Comparison of ENCODE assay signal across 15 cellular contexts in genomic region chr13:70893832-70894231, GRCh38.
DNase-seq lines count a peak whose midpoint lies in the region; ATAC-seq and TF ChIP-seq lines count a peak whose summit lies in the region.
"Had no signal": no experiment of that assay in that cellular context is flagged by ENCODE, and none has a peak within 500 bp of the region (broad histone marks: within the 10 kb centered on the region; RNA-seq: fewer than 3 reads in every experiment).

No MANE protein-coding gene starts in this region.

- no peaks in the 10 kb centered on the region for H3K9me2 ChIP-seq in GM23338 (ENCODE audit: insufficient read depth)

- H3K4me3 Mint-ChIP-seq in GM23338 (no peak overlapping the region), WTC11 (no peak overlapping the region)
- H3K4me3 Mint-ChIP-seq: CD4-positive, alpha-beta memory T cell; type B pancreatic cell had no signal

- H4K20me1 ChIP-seq in GM23338 (replicated peaks; ENCODE audit: insufficient read depth): no peaks in the 10 kb centered on the region

- H3K27ac Mint-ChIP-seq in GM23338: no peak overlapping the region
- H3K27ac Mint-ChIP-seq in WTC11: no peak overlapping the region
- H3K27ac Mint-ChIP-seq: activated naive CD4-positive, alpha-beta T cell treated with anti-CD3 and anti-CD28 coated beads, Interleukin-2, amount 50 U/mL, for 72 hours; CD4-positive, alpha-beta memory T cell; type B pancreatic cell had no signal

- CTCF ChIA-PET in WTC11 (lab: Charles Lee): interaction anchor here (1.1 kb wide), 1 partner anchor 67 kb away, joined by 3 read pairs; no protein-coding TSS in a partner anchor

- ATAC-seq in GM23338 (peak; percentile 54), WTC11 (peak; percentile 89), GM19455 (IDR thresholded peaks at IDR 0.05; ENCODE audit: unreplicated experiment) (no peak), GM19324 (IDR thresholded peaks at IDR 0.05; ENCODE audit: low FRiP score, unreplicated experiment) (no peak)
- ATAC-seq: A549; activated naive CD4-positive, alpha-beta T cell treated with anti-CD3 and anti-CD28 coated beads, Interleukin-2, amount 50 U/mL, for 72 hours; left lung had no signal

- no peaks in the 10 kb centered on the region for H3K79me2 ChIP-seq in GM23338 (replicated peaks; ENCODE audit: insufficient read depth)

- no peaks in the 10 kb centered on the region for H3K27me3 ChIP-seq in GM23338 (ENCODE audit: insufficient read depth)
- H3K27me3 ChIP-seq: left lung had no signal

- DNase-seq in AML-193 (lab: John Stamatoyannopoulos, UW) (peak; percentile 96 to 97), GM23338 (ENCODE audit: low spot score) (peak; percentile 39), KBM-7 (peak; percentile 1), WTC11 (ENCODE audit: low spot score) (no peak), NCI-H345 treated with DMSO at 0.1 percent for 48 hours (lab: John Stamatoyannopoulos, UW; ENCODE audit: unreplicated experiment) (no peak)
- no peak for DNase-seq in activated naive CD4-positive, alpha-beta T cell treated with anti-CD3 and anti-CD28 coated beads, Interleukin-2, amount 50 U/mL, for 16 hours
- DNase-seq: CD4-positive, alpha-beta memory T cell; left lung; stimulated activated CD4-positive, alpha-beta T cell treated with anti-CD3 and anti-CD28 coated beads, Interleukin-1b, Interleukin-23, amount 100 ng/mL, for 48 hours had no signal

- no peak for TF ChIP-seq CTCF in GM23338 (conservative IDR thresholded peaks at IDR 0.05; ENCODE audit: low read depth in 2 of 2)
- no peak for TF ChIP-seq CTCF in WTC11 (IDR thresholded peaks at IDR 0.05)

- H3K27me3 Mint-ChIP-seq in GM23338 (ENCODE audit: insufficient read depth, low read depth, poor library complexity): no peaks in the 10 kb centered on the region
- no peaks in the 10 kb centered on the region for H3K27me3 Mint-ChIP-seq in WTC11 (ENCODE audit: low read depth)
- H3K27me3 Mint-ChIP-seq: CD4-positive, alpha-beta memory T cell; type B pancreatic cell had no signal

- H3K36me3 Mint-ChIP-seq in GM23338 (ENCODE audit: low read depth) (no peaks in the 10 kb centered on the region), WTC11 (no peaks in the 10 kb centered on the region)
- H3K36me3 Mint-ChIP-seq: activated naive CD4-positive, alpha-beta T cell treated with anti-CD3 and anti-CD28 coated beads, Interleukin-2, amount 50 U/mL, for 72 hours; CD4-positive, alpha-beta memory T cell; type B pancreatic cell had no signal

- peak overlapping the region; percentile 61 for H3K4me2 ChIP-seq in GM23338
- H3K4me2 ChIP-seq: A549 had no signal

- H3K27ac ChIP-seq in GM23338 (ENCODE audit: low read depth): peak overlapping the region; percentile 27; the same call in 1 of the 2 replicates
- H3K27ac ChIP-seq: A549, left lung, VCaP had no signal

- in situ Hi-C loops in KBM-7 (cut with MboI; ENCODE audit: low pct_unique_long_range_greater_than_20kb, low sequenced_read_pairs): no loop called here

- H3K36me3 ChIP-seq in GM23338 (ENCODE audit: insufficient read depth): no peaks in the 10 kb centered on the region
- H3K36me3 ChIP-seq: left lung had no signal

- H3F3A ChIP-seq in GM23338 (replicated peaks; ENCODE audit: low read depth): no peaks in the 10 kb centered on the region

- H3K4me3 ChIP-seq in GM23338: peak overlapping the region; percentile 18; the same call in 1 of the 2 replicates
- H3K4me3 ChIP-seq: A549, left lung had no signal

- peaks cover 12% of the 10 kb centered on the region for H3K4me1 Mint-ChIP-seq in GM23338
- H3K4me1 Mint-ChIP-seq in WTC11: peaks cover 15% of the 10 kb centered on the region
- H3K4me1 Mint-ChIP-seq: CD4-positive, alpha-beta memory T cell had no signal

- H3K9me3 Mint-ChIP-seq in GM23338: no peaks in the 10 kb centered on the region
- H3K9me3 Mint-ChIP-seq in WTC11: peaks cover 5% of the 10 kb centered on the region
- H3K9me3 Mint-ChIP-seq: type B pancreatic cell had no signal

- H2AFZ ChIP-seq in GM23338: no peak overlapping the region

- POLR2A ChIA-PET in WTC11 (lab: Charles Lee): no interaction called here

- H3K4me1 ChIP-seq in GM23338 (ENCODE audit: insufficient read depth): peaks cover 33% of the 10 kb centered on the region
- H3K4me1 ChIP-seq: A549 had no signal

TF ChIP-seq in GM23338, 12 proteins besides CTCF, POLR2A, EP300 and RAD21 (continues in another document):
- no peak for TF ChIP-seq STAT1 (IDR thresholded peaks at IDR 0.05; ENCODE audit: unreplicated experiment)
- no peak for TF ChIP-seq POLR2AphosphoS5 (IDR thresholded peaks at IDR 0.05; ENCODE audit: low read depth)
- TF ChIP-seq EZH2phosphoT487 (IDR thresholded peaks at IDR 0.05; ENCODE audit: unreplicated experiment): no peak
- peak; percentile 46; the same call in 1 of the 2 replicates for TF ChIP-seq NANOG (IDR thresholded peaks at IDR 0.05; ENCODE audit: borderline replicate concordance)
- no peak for TF ChIP-seq CREB1 (CRISPR knock-in tag; IDR thresholded peaks at IDR 0.05; ENCODE audit: low read depth)

TF ChIP-seq in WTC11, 78 proteins besides CTCF, POLR2A, EP300 and RAD21:
- TF ChIP-seq SP1 (CRISPR knock-in tag; conservative IDR thresholded peaks at IDR 0.05) (0 out of 2 replicates have a peak, but pooled peaks have one; percentile 13), ZNF671 (CRISPR knock-in tag; IDR thresholded peaks at IDR 0.05) (no peak), IRF2 (CRISPR knock-in tag; IDR thresholded peaks at IDR 0.05; ENCODE audit: borderline replicate concordance, low read depth) (no peak), ATF1 (CRISPR knock-in tag; IDR thresholded peaks at IDR 0.05) (no peak), GABPB1 (CRISPR knock-in tag; IDR thresholded peaks at IDR 0.05) (no peak)
- TF ChIP-seq, protein P1, sequence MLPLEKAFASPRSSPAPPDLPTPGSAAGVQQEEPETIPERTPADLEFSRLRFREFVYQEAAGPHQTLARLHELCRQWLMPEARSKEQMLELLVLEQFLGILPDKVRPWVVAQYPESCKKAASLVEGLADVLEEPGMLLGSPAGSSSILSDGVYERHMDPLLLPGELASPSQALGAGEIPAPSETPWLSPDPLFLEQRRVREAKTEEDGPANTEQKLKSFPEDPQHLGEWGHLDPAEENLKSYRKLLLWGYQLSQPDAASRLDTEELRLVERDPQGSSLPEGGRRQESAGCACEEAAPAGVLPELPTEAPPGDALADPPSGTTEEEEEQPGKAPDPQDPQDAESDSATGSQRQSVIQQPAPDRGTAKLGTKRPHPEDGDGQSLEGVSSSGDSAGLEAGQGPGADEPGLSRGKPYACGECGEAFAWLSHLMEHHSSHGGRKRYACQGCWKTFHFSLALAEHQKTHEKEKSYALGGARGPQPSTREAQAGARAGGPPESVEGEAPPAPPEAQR (CRISPR knock-in tag; IDR thresholded peaks at IDR 0.05): 0 out of 2 replicates have a peak, but pooled peaks have one; percentile 59
- TF ChIP-seq, protein P2, sequence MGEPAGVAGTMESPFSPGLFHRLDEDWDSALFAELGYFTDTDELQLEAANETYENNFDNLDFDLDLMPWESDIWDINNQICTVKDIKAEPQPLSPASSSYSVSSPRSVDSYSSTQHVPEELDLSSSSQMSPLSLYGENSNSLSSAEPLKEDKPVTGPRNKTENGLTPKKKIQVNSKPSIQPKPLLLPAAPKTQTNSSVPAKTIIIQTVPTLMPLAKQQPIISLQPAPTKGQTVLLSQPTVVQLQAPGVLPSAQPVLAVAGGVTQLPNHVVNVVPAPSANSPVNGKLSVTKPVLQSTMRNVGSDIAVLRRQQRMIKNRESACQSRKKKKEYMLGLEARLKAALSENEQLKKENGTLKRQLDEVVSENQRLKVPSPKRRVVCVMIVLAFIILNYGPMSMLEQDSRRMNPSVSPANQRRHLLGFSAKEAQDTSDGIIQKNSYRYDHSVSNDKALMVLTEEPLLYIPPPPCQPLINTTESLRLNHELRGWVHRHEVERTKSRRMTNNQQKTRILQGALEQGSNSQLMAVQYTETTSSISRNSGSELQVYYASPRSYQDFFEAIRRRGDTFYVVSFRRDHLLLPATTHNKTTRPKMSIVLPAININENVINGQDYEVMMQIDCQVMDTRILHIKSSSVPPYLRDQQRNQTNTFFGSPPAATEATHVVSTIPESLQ (CRISPR knock-in tag; IDR thresholded peaks at IDR 0.05): no peak
TF ChIP-seq in WTC11: peak in this region for 2.

Comparison
In these comparisons a context has a peak if more than half of its experiments do, and no peak if none do; other contexts are left out.
1. DNase-seq: peak in AML-193 (2 of 2), GM23338 (single experiment) and KBM-7 (single experiment); none in WTC11 (single experiment), activated naive CD4-positive, alpha-beta T cell treated with anti-CD3 and anti-CD28 coated beads, Interleukin-2, amount 50 U/mL, for 16 hours (single experiment) and NCI-H345 treated with DMSO at 0.1 percent for 48 hours (single experiment).
2. ATAC-seq: peak in GM23338 (single experiment) and WTC11 (single experiment); none in GM19455 (single experiment) and GM19324 (single experiment).